Comparison of ENCODE assay signal across 1 cellular context in the genomic region with DNA sequence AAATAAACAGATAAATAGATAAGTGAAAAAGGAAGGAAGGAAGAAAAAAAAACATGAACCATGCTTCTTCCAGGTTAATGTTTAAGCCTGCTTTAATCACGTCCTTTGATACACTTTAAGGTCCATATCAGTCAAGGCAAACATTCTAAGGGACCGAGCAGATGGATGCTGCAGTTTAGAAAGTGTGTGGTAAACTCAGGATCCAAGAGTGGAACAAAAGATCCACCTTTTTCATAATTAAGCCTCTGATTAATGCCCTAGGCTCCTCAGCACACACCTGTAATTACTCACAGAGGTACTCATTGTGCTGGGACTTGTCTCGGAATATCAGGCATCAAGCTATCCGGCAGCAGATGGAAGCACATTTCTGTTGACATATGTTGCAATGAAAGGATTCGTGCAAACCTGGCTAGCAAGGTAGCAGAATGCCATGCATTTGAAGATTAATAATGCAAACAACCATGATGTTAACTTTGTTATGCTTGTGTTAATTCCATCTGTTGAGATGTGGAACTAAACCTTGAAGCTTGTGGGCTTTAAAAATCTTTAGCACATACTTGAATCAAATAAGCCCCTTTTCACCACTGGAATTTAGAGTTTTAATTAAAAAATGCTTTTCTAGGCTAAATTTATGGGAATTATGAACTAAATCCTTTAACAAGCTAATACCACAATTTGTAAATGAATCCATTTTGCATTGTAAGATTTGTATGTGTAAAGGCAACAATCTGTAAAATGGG.
A peak's percentile ranks its signal among the peaks of the same experiment; 100 is the strongest.
TF ChIP-seq lines count a peak whose summit lies in the region.

No MANE protein-coding gene starts in this region.

TF ChIP-seq in HepG2, 621 proteins besides CTCF, POLR2A, EP300 and RAD21 (continued from another document and continues in another):
- TF ChIP-seq, protein P1, sequence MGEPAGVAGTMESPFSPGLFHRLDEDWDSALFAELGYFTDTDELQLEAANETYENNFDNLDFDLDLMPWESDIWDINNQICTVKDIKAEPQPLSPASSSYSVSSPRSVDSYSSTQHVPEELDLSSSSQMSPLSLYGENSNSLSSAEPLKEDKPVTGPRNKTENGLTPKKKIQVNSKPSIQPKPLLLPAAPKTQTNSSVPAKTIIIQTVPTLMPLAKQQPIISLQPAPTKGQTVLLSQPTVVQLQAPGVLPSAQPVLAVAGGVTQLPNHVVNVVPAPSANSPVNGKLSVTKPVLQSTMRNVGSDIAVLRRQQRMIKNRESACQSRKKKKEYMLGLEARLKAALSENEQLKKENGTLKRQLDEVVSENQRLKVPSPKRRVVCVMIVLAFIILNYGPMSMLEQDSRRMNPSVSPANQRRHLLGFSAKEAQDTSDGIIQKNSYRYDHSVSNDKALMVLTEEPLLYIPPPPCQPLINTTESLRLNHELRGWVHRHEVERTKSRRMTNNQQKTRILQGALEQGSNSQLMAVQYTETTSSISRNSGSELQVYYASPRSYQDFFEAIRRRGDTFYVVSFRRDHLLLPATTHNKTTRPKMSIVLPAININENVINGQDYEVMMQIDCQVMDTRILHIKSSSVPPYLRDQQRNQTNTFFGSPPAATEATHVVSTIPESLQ (CRISPR knock-in tag; conservative IDR thresholded peaks at IDR 0.05), result 0 out of 2 replicates have a peak, but pooled peaks have one; percentile 14
- no peak for TF ChIP-seq REXO4 (CRISPR knock-in tag; IDR thresholded peaks at IDR 0.05; ENCODE audit: borderline replicate concordance)
- TF ChIP-seq MED1 (CRISPR knock-in tag; IDR thresholded peaks at IDR 0.05), result peak; percentile 50
- no peak for TF ChIP-seq PHB2 (IDR thresholded peaks at IDR 0.05; ENCODE audit: partially characterized antibody)
- peak; percentile 52 for TF ChIP-seq SAP130 (CRISPR knock-in tag; IDR thresholded peaks at IDR 0.05; ENCODE audit: low read depth)
- no peak for TF ChIP-seq ZBTB1 (CRISPR knock-in tag; IDR thresholded peaks at IDR 0.05; ENCODE audit: borderline replicate concordance)
- TF ChIP-seq ZSCAN20 (CRISPR knock-in tag; IDR thresholded peaks at IDR 0.05; ENCODE audit: borderline replicate concordance), result no peak
- no peak; the same call in 1 of the 2 replicates for TF ChIP-seq KDM5A (IDR thresholded peaks at IDR 0.05; ENCODE audit: borderline replicate concordance, low read length)
- peak; percentile 35; the same call in 1 of the 2 replicates for TF ChIP-seq JUND (CRISPR knock-in tag; IDR thresholded peaks at IDR 0.05)
- TF ChIP-seq ELF4 (CRISPR knock-in tag; IDR thresholded peaks at IDR 0.05; ENCODE audit: borderline replicate concordance), result no peak
- no peak for TF ChIP-seq RNF2 (conservative IDR thresholded peaks at IDR 0.05; ENCODE audit: low read depth)
- TF ChIP-seq CBFB (CRISPR knock-in tag; IDR thresholded peaks at IDR 0.05), result 0 out of 2 replicates have a peak, but pooled peaks have one; percentile 53
- no peak for TF ChIP-seq SIN3A (IDR thresholded peaks at IDR 0.05; ENCODE audit: borderline replicate concordance, low read depth, low read length)
- peak; percentile 90 for TF ChIP-seq FOXA3 (CRISPR knock-in tag; IDR thresholded peaks at IDR 0.05)
- no peak for TF ChIP-seq ZNF326 (CRISPR knock-in tag; IDR thresholded peaks at IDR 0.05; ENCODE audit: borderline replicate concordance)
- TF ChIP-seq MEIS2 (CRISPR knock-in tag; IDR thresholded peaks at IDR 0.05), result peak; percentile 54; the same call in 1 of the 2 replicates
- TF ChIP-seq MAFG (CRISPR knock-in tag; IDR thresholded peaks at IDR 0.05), result no peak
- TF ChIP-seq ZNF839 (CRISPR knock-in tag; IDR thresholded peaks at IDR 0.05; ENCODE audit: borderline replicate concordance), result no peak
- TF ChIP-seq SRF (IDR thresholded peaks at IDR 0.05; ENCODE audit: low read depth, low read length), result 0 out of 2 replicates have a peak, but pooled peaks have one; percentile 18
- TF ChIP-seq ZNF557 (CRISPR knock-in tag; IDR thresholded peaks at IDR 0.05), result no peak
- no peak for TF ChIP-seq ZNF225 (CRISPR knock-in tag; IDR thresholded peaks at IDR 0.05)
- no peak for TF ChIP-seq KLF11 (CRISPR knock-in tag; IDR thresholded peaks at IDR 0.05)
- TF ChIP-seq ZNF441 (CRISPR knock-in tag; IDR thresholded peaks at IDR 0.05; ENCODE audit: borderline replicate concordance), result peak; percentile 53
- peak; percentile 41; the same call in 1 of the 2 replicates for TF ChIP-seq ZKSCAN8 (CRISPR knock-in tag; IDR thresholded peaks at IDR 0.05; ENCODE audit: borderline replicate concordance)
- TF ChIP-seq, protein P2, sequence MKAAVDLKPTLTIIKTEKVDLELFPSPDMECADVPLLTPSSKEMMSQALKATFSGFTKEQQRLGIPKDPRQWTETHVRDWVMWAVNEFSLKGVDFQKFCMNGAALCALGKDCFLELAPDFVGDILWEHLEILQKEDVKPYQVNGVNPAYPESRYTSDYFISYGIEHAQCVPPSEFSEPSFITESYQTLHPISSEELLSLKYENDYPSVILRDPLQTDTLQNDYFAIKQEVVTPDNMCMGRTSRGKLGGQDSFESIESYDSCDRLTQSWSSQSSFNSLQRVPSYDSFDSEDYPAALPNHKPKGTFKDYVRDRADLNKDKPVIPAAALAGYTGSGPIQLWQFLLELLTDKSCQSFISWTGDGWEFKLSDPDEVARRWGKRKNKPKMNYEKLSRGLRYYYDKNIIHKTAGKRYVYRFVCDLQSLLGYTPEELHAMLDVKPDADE (CRISPR knock-in tag; IDR thresholded peaks at IDR 0.05), result no peak
- peak; percentile 36; the same call in 1 of the 2 replicates for TF ChIP-seq POLR2G (IDR thresholded peaks at IDR 0.05; ENCODE audit: low read depth, low read length)
- TF ChIP-seq HOXD1 (CRISPR knock-in tag; IDR thresholded peaks at IDR 0.05), result no peak
- TF ChIP-seq GATA4 (IDR thresholded peaks at IDR 0.05; ENCODE audit: borderline replicate concordance, low read depth), result peak; percentile 38; the same call in 1 of the 2 replicates
- TF ChIP-seq, protein P3, sequence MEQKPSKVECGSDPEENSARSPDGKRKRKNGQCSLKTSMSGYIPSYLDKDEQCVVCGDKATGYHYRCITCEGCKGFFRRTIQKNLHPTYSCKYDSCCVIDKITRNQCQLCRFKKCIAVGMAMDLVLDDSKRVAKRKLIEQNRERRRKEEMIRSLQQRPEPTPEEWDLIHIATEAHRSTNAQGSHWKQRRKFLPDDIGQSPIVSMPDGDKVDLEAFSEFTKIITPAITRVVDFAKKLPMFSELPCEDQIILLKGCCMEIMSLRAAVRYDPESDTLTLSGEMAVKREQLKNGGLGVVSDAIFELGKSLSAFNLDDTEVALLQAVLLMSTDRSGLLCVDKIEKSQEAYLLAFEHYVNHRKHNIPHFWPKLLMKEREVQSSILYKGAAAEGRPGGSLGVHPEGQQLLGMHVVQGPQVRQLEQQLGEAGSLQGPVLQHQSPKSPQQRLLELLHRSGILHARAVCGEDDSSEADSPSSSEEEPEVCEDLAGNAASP (CRISPR knock-in tag; IDR thresholded peaks at IDR 0.05; ENCODE audit: borderline replicate concordance), result peak; percentile 66; the same call in 1 of the 2 replicates
- TF ChIP-seq, protein P4, sequence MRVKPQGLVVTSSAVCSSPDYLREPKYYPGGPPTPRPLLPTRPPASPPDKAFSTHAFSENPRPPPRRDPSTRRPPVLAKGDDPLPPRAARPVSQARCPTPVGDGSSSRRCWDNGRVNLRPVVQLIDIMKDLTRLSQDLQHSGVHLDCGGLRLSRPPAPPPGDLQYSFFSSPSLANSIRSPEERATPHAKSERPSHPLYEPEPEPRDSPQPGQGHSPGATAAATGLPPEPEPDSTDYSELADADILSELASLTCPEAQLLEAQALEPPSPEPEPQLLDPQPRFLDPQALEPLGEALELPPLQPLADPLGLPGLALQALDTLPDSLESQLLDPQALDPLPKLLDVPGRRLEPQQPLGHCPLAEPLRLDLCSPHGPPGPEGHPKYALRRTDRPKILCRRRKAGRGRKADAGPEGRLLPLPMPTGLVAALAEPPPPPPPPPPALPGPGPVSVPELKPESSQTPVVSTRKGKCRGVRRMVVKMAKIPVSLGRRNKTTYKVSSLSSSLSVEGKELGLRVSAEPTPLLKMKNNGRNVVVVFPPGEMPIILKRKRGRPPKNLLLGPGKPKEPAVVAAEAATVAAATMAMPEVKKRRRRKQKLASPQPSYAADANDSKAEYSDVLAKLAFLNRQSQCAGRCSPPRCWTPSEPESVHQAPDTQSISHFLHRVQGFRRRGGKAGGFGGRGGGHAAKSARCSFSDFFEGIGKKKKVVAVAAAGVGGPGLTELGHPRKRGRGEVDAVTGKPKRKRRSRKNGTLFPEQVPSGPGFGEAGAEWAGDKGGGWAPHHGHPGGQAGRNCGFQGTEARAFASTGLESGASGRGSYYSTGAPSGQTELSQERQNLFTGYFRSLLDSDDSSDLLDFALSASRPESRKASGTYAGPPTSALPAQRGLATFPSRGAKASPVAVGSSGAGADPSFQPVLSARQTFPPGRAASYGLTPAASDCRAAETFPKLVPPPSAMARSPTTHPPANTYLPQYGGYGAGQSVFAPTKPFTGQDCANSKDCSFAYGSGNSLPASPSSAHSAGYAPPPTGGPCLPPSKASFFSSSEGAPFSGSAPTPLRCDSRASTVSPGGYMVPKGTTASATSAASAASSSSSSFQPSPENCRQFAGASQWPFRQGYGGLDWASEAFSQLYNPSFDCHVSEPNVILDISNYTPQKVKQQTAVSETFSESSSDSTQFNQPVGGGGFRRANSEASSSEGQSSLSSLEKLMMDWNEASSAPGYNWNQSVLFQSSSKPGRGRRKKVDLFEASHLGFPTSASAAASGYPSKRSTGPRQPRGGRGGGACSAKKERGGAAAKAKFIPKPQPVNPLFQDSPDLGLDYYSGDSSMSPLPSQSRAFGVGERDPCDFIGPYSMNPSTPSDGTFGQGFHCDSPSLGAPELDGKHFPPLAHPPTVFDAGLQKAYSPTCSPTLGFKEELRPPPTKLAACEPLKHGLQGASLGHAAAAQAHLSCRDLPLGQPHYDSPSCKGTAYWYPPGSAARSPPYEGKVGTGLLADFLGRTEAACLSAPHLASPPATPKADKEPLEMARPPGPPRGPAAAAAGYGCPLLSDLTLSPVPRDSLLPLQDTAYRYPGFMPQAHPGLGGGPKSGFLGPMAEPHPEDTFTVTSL (CRISPR knock-in tag; IDR thresholded peaks at IDR 0.05; ENCODE audit: borderline replicate concordance), result peak; percentile 74; the same call in 1 of the 2 replicates
- TF ChIP-seq GPN1 (CRISPR knock-in tag; IDR thresholded peaks at IDR 0.05; ENCODE audit: borderline replicate concordance), result no peak
- no peak for TF ChIP-seq GTF2F1 (IDR thresholded peaks at IDR 0.05; ENCODE audit: low read length)
- TF ChIP-seq ZNF30 (CRISPR knock-in tag; IDR thresholded peaks at IDR 0.05), result no peak
- TF ChIP-seq, protein P5, sequence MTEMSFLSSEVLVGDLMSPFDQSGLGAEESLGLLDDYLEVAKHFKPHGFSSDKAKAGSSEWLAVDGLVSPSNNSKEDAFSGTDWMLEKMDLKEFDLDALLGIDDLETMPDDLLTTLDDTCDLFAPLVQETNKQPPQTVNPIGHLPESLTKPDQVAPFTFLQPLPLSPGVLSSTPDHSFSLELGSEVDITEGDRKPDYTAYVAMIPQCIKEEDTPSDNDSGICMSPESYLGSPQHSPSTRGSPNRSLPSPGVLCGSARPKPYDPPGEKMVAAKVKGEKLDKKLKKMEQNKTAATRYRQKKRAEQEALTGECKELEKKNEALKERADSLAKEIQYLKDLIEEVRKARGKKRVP (CRISPR knock-in tag; IDR thresholded peaks at IDR 0.05), result peak in 1 of 2 experiments; percentile 35; a peak in 1 of 4 replicates
- peak; percentile 51; the same call in 1 of the 2 replicates for TF ChIP-seq POGZ (CRISPR knock-in tag; IDR thresholded peaks at IDR 0.05)
- TF ChIP-seq CHD4 (IDR thresholded peaks at IDR 0.05; ENCODE audit: borderline replicate concordance, low read length), result peak; percentile 66; the same call in 1 of the 2 replicates
- no peak for TF ChIP-seq SAFB2 (CRISPR knock-in tag; IDR thresholded peaks at IDR 0.05; ENCODE audit: borderline replicate concordance, low read depth)
- TF ChIP-seq, protein P6, sequence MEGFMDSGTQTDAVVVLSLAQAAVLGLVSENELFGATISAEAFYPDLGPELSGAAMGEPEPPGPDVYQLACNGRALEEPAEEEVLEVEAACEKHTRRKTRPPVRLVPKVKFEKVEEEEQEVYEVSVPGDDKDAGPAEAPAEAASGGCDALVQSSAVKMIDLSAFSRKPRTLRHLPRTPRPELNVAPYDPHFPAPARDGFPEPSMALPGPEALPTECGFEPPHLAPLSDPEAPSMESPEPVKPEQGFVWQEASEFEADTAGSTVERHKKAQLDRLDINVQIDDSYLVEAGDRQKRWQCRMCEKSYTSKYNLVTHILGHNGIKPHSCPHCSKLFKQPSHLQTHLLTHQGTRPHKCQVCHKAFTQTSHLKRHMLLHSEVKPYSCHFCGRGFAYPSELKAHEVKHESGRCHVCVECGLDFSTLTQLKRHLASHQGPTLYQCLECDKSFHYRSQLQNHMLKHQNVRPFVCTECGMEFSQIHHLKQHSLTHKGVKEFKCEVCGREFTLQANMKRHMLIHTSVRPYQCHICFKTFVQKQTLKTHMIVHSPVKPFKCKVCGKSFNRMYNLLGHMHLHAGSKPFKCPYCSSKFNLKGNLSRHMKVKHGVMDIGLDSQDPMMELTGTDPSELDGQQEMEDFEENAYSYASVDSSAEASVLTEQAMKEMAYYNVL (CRISPR knock-in tag; IDR thresholded peaks at IDR 0.05; ENCODE audit: borderline replicate concordance), result peak; percentile 98
- TF ChIP-seq, protein P7, sequence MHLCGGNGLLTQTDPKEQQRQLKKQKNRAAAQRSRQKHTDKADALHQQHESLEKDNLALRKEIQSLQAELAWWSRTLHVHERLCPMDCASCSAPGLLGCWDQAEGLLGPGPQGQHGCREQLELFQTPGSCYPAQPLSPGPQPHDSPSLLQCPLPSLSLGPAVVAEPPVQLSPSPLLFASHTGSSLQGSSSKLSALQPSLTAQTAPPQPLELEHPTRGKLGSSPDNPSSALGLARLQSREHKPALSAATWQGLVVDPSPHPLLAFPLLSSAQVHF (CRISPR knock-in tag; IDR thresholded peaks at IDR 0.05), result no peak
- TF ChIP-seq FOXJ3 (CRISPR knock-in tag; IDR thresholded peaks at IDR 0.05; ENCODE audit: borderline replicate concordance), result peak; percentile 87; the same call in 1 of the 2 replicates
